8 cellular contexts compared by ENCODE assay signal in genomic region chr3:52001443-52001974, GRCh38. TPM values are rescaled to one million over a fixed set of nuclear protein-coding genes. Genes with fewer than 3 reads are reported as not detected.
DNase-seq lines count a peak whose midpoint lies in the region; ATAC-seq, FAIRE-seq and TF ChIP-seq lines count a peak whose summit lies in the region.

No MANE protein-coding gene starts in this region.

- H3K79me2 ChIP-seq in keratinocyte (ENCODE audit: control insufficient read depth, insufficient read depth, low read length), result no peaks in the 10 kb centered on the region

- dilution Hi-C loops in keratinocyte (cut with MboI; ENCODE audit: extremely low pct_ligation_motif_present, low sequenced_read_pairs), result no loop called here

- no peak overlapping the region for H3K9ac ChIP-seq in keratinocyte (ENCODE audit: control insufficient read depth, extremely low read depth, insufficient read depth, low read length)

- H3K4me3 ChIP-seq in WERI-Rb-1 (ENCODE audit: low read depth, low read length), result no peak overlapping the region
- H3K4me3 ChIP-seq in brain microvascular endothelial cell (ENCODE audit: low read depth, low read length), result no peak overlapping the region
- H3K4me3 ChIP-seq in keratinocyte (ENCODE audit: control insufficient read depth in 2 of 3, extremely low read depth in 1 of 3, insufficient read depth in 2 of 3, low read depth in 1 of 3, low read length in 3 of 3), result no peak overlapping the region

- no peak overlapping the region for H2AFZ ChIP-seq in keratinocyte (ENCODE audit: control insufficient read depth, low read length)

- H3K4me2 ChIP-seq in keratinocyte (ENCODE audit: control insufficient read depth, extremely low read depth, insufficient read depth, low read depth, low read length), result peak overlapping the region; percentile 13

- DNase-seq in NCI-H1930 (lab: John Stamatoyannopoulos, UW) (peak; percentile 50 to 56), WERI-Rb-1 (peak; percentile 89), brain microvascular endothelial cell (peak; percentile 34), keratinocyte (ENCODE audit: low read depth, low spot score) (no peak)
- peak; percentile 87 to 88 for DNase-seq in stimulated activated CD4-positive, alpha-beta T cell treated with anti-CD3 and anti-CD28 coated beads, Interleukin-2, amount 100 ng/mL, for 24 hours

- no peaks in the 10 kb centered on the region for H3K9me3 ChIP-seq in WERI-Rb-1 (ENCODE audit: severe bottlenecking)
- H3K9me3 ChIP-seq in keratinocyte (ENCODE audit: control insufficient read depth, low read depth, low read length), result no peaks in the 10 kb centered on the region

- peak; percentile 96 for TF ChIP-seq CTCF in GM12873 (IDR thresholded peaks at IDR 0.05; ENCODE audit: insufficient read depth, low read depth, low read length, missing control alignments)
- TF ChIP-seq CTCF in WERI-Rb-1 (IDR thresholded peaks at IDR 0.05; ENCODE audit: low read depth, low read length), result peak; percentile 97
- TF ChIP-seq CTCF in brain microvascular endothelial cell (IDR thresholded peaks at IDR 0.05; ENCODE audit: low read depth, low read length, missing control alignments), result peak; percentile 96
- TF ChIP-seq CTCF in keratinocyte (optimal IDR thresholded peaks at IDR 0.05 in 1 of 3, IDR thresholded peaks at IDR 0.05 in 1 of 3, conservative IDR thresholded peaks at IDR 0.05 in 1 of 3; ENCODE audit: extremely low read depth in 1 of 3, insufficient read depth in 2 of 3, low read length in 3 of 3), result peak in 2 of 3 experiments; percentile 88 to 95

- H3K36me3 ChIP-seq in WERI-Rb-1 (no peaks in the 10 kb centered on the region), brain microvascular endothelial cell (replicated peaks) (no peaks in the 10 kb centered on the region), keratinocyte (ENCODE audit: control insufficient read depth in 2 of 2, extremely low read depth in 1 of 2, insufficient read depth in 2 of 2, low read length in 2 of 2) (no peaks in the 10 kb centered on the region)

- peaks cover 31% of the 10 kb centered on the region for H3K4me1 ChIP-seq in keratinocyte (ENCODE audit: control insufficient read depth, extremely low read depth, insufficient read depth, low read length)

- H3K27ac ChIP-seq in WERI-Rb-1, result no peak overlapping the region
- H3K27ac ChIP-seq in brain microvascular endothelial cell, result no peak overlapping the region
- H3K27ac ChIP-seq in keratinocyte (ENCODE audit: control insufficient read depth, insufficient read depth, low read length), result no peak overlapping the region

- H3K27me3 ChIP-seq in WERI-Rb-1 (ENCODE audit: insufficient read depth, low read depth, severe bottlenecking), result peaks cover 2% of the 10 kb centered on the region
- no peaks in the 10 kb centered on the region for H3K27me3 ChIP-seq in brain microvascular endothelial cell (replicated peaks)
- no peaks in the 10 kb centered on the region for H3K27me3 ChIP-seq in keratinocyte (ENCODE audit: control insufficient read depth, extremely low read depth, insufficient read depth, low read length)

- in situ Hi-C loops in brain microvascular endothelial cell (cut with HindIII; ENCODE audit: low pct_ligation_motif_present, low sequenced_read_pairs), result no loop called here

- ATAC-seq in HG02642 (IDR thresholded peaks at IDR 0.05; ENCODE audit: poor library complexity, unreplicated experiment) (peak; percentile 81), GM21447 (IDR thresholded peaks at IDR 0.05; ENCODE audit: unreplicated experiment) (no peak)

- no peaks in the 10 kb centered on the region for H3K9me1 ChIP-seq in keratinocyte (ENCODE audit: control insufficient read depth, extremely low read depth, insufficient read depth, low read length)

- FAIRE-seq in keratinocyte (lab: Jason Lieb, UNC), result peak; percentile 34

- H4K20me1 ChIP-seq in keratinocyte (ENCODE audit: control insufficient read depth, extremely low read depth, insufficient read depth, low read length), result no peaks in the 10 kb centered on the region

RNA-seq across cellular contexts. Expression of gene RPL29, which starts 5.8 kb away (rescaled TPM):
- polyA plus RNA-seq in keratinocyte, result 1,648 to 2,317 TPM (median 2,262 TPM) in 3 replicates
- 230 TPM for polyA plus RNA-seq in keratinocyte (2011; ENCODE audit: low read depth)
- 2,612 and 3,378 TPM in 2 replicates for polyA plus RNA-seq in keratinocyte (2011; cell fraction: cytosol; rRNA removed)
- polyA plus RNA-seq in keratinocyte (2011; cell fraction: nucleus; rRNA removed), result 709 and 840 TPM in 2 replicates
- polyA plus RNA-seq in keratinocyte (2012; ENCODE audit: low replicate concordance), result 2,251 and 2,683 TPM in 2 replicates
- polyA minus RNA-seq in keratinocyte, result 629 to 1,712 TPM (median 1,279 TPM) in 3 replicates
- 1,741 TPM for polyA minus RNA-seq in keratinocyte (2011; cell fraction: cytosol; rRNA and poly(A)+ RNA removed)
- polyA minus RNA-seq in keratinocyte (2011; cell fraction: nucleus; rRNA and poly(A)+ RNA removed), result 213 and 241 TPM in 2 replicates

RNA-seq across cellular contexts. Expression of gene ACY1, which starts 18.2 kb away (rescaled TPM):
- polyA plus RNA-seq in keratinocyte, result 71.8 to 91.8 TPM (median 76.6 TPM) in 3 replicates
- 18.5 TPM for polyA plus RNA-seq in keratinocyte (2011; ENCODE audit: low read depth)
- 78.8 and 120 TPM in 2 replicates for polyA plus RNA-seq in keratinocyte (2011; cell fraction: cytosol; rRNA removed)
- 100 and 133 TPM in 2 replicates for polyA plus RNA-seq in keratinocyte (2011; cell fraction: nucleus; rRNA removed)
- polyA plus RNA-seq in keratinocyte (2012; ENCODE audit: low replicate concordance), result 69.1 and 86.6 TPM in 2 replicates
- polyA minus RNA-seq in keratinocyte, result 89.2 to 310 TPM (median 100 TPM) in 3 replicates
- polyA minus RNA-seq in keratinocyte (2011; cell fraction: cytosol; rRNA and poly(A)+ RNA removed), result 154 TPM
- polyA minus RNA-seq in keratinocyte (2011; cell fraction: nucleus; rRNA and poly(A)+ RNA removed), result 37.4 and 52.6 TPM in 2 replicates

RNA-seq across cellular contexts. Expression of gene ABHD14A, which starts 26.6 kb away (rescaled TPM):
- polyA plus RNA-seq in keratinocyte, result 6.9 to 10.6 TPM (median 7.5 TPM) in 3 replicates
- polyA plus RNA-seq in keratinocyte (2011; ENCODE audit: low read depth), result not detected
- polyA plus RNA-seq in keratinocyte (2011; cell fraction: cytosol; rRNA removed), result 7.1 and 12.4 TPM in 2 replicates
- 4.0 and 5.9 TPM in 2 replicates for polyA plus RNA-seq in keratinocyte (2011; cell fraction: nucleus; rRNA removed)
- polyA plus RNA-seq in keratinocyte (2012; ENCODE audit: low replicate concordance), result 2.2 and 8.6 TPM in 2 replicates
- 3.0 to 10.1 TPM (median 4.1 TPM) in 3 replicates for polyA minus RNA-seq in keratinocyte
- polyA minus RNA-seq in keratinocyte (2011; cell fraction: cytosol; rRNA and poly(A)+ RNA removed), result 10.0 TPM
- polyA minus RNA-seq in keratinocyte (2011; cell fraction: nucleus; rRNA and poly(A)+ RNA removed), result 0.62 and 2.7 TPM in 2 replicates

RNA-seq across cellular contexts. Expression of gene ABHD14B, which starts 27.7 kb away (rescaled TPM):
- polyA plus RNA-seq in keratinocyte, result 32.8 to 57.2 TPM (median 34.7 TPM) in 3 replicates
- polyA plus RNA-seq in keratinocyte (2011; ENCODE audit: low read depth), result 8.3 TPM
- polyA plus RNA-seq in keratinocyte (2011; cell fraction: cytosol; rRNA removed), result 40.0 and 45.9 TPM in 2 replicates
- polyA plus RNA-seq in keratinocyte (2011; cell fraction: nucleus; rRNA removed), result 23.1 and 27.2 TPM in 2 replicates
- 28.0 and 31.3 TPM in 2 replicates for polyA plus RNA-seq in keratinocyte (2012; ENCODE audit: low replicate concordance)
- polyA minus RNA-seq in keratinocyte, result 36.1 to 50.6 TPM (median 42.4 TPM) in 3 replicates
- 44.9 TPM for polyA minus RNA-seq in keratinocyte (2011; cell fraction: cytosol; rRNA and poly(A)+ RNA removed)
- polyA minus RNA-seq in keratinocyte (2011; cell fraction: nucleus; rRNA and poly(A)+ RNA removed), result 10.8 and 15.4 TPM in 2 replicates

RNA-seq across cellular contexts. Expression of gene PCBP4, which starts 34.3 kb away (rescaled TPM):
- polyA plus RNA-seq in keratinocyte, result 25.2 to 48.7 TPM (median 35.0 TPM) in 3 replicates
- 12.1 TPM for polyA plus RNA-seq in keratinocyte (2011; ENCODE audit: low read depth)
- polyA plus RNA-seq in keratinocyte (2011; cell fraction: cytosol; rRNA removed), result 36.7 and 63.1 TPM in 2 replicates
- 46.9 and 68.3 TPM in 2 replicates for polyA plus RNA-seq in keratinocyte (2011; cell fraction: nucleus; rRNA removed)
- polyA plus RNA-seq in keratinocyte (2012; ENCODE audit: low replicate concordance), result 28.2 and 37.6 TPM in 2 replicates
- polyA minus RNA-seq in keratinocyte, result 30.8 to 67.1 TPM (median 45.1 TPM) in 3 replicates
- 59.7 TPM for polyA minus RNA-seq in keratinocyte (2011; cell fraction: cytosol; rRNA and poly(A)+ RNA removed)
- polyA minus RNA-seq in keratinocyte (2011; cell fraction: nucleus; rRNA and poly(A)+ RNA removed), result 13.2 and 15.2 TPM in 2 replicates
